Comparison of ENCODE assay signal across 8 cellular contexts in genomic region chrX:16436348-16437188, GRCh38.
DNase-seq lines count a peak whose midpoint lies in the region; ATAC-seq, FAIRE-seq and TF ChIP-seq lines count a peak whose summit lies in the region.

No MANE protein-coding gene starts in this region.

- H3K9me3 ChIP-seq in endothelial cell of umbilical vein (replicated peaks; ENCODE audit: control insufficient read depth, insufficient read depth, low read length) = no peaks in the 10 kb centered on the region
- no peaks in the 10 kb centered on the region for H3K9me3 ChIP-seq in mucosa of descending colon

- H3K4me1 ChIP-seq in endothelial cell of umbilical vein (ENCODE audit: control insufficient read depth, extremely low read depth, insufficient read depth, low read length) (no peaks in the 10 kb centered on the region), mucosa of descending colon (ENCODE audit: low read depth) (no peaks in the 10 kb centered on the region)

- H3K4me3 ChIP-seq in endothelial cell of umbilical vein (replicated peaks in 1 of 3; ENCODE audit: insufficient read depth in 1 of 3, low read depth in 1 of 3, low read length in 3 of 3) (no peak overlapping the region), mucosa of descending colon (no peak overlapping the region)

- no peaks in the 10 kb centered on the region for H3K27me3 ChIP-seq in endothelial cell of umbilical vein (ENCODE audit: control insufficient read depth in 2 of 2, insufficient read depth in 2 of 2, low read length in 2 of 2)

- DNase-seq in ELF-1 (ENCODE audit: low read depth, low spot score) (peak; percentile 93), NCI-H82 (lab: John Stamatoyannopoulos, UW) (peak; percentile 88), endothelial cell of umbilical vein (ENCODE audit: low read depth, low spot score) (peak; percentile 54), mucosa of descending colon (peak in 2 of 3 donors; percentile 61 to 86)
- peak; percentile 18 to 30 for DNase-seq in activated CD8-positive, alpha-beta memory T cell treated with anti-CD3 and anti-CD28 coated beads for 4 hours (ENCODE audit: low read depth in 2 of 2)
- DNase-seq in stimulated activated CD8-positive, alpha-beta memory T cell treated with anti-CD3 and anti-CD28 coated beads, Interleukin-7, amount 100 ng/mL, for 1 hour (ENCODE audit: low read depth in 2 of 2) = peak; percentile 16 to 22

- no TSS peak for BruUV-seq in endothelial cell of umbilical vein (replicated peaks; lab: Mats Ljungman, UMichigan)

- H3K36me3 ChIP-seq in endothelial cell of umbilical vein (ENCODE audit: control insufficient read depth in 2 of 2, extremely low read depth in 1 of 2, insufficient read depth in 2 of 2, low read length in 2 of 2) (no peaks in the 10 kb centered on the region), mucosa of descending colon (ENCODE audit: low read depth) (no peaks in the 10 kb centered on the region)

- no peak overlapping the region for H2AFZ ChIP-seq in endothelial cell of umbilical vein (ENCODE audit: low read depth, low read length)

- no peaks in the 10 kb centered on the region for H4K20me1 ChIP-seq in endothelial cell of umbilical vein (replicated peaks; ENCODE audit: control insufficient read depth, extremely low read depth, insufficient read depth, low read length)

- no peak overlapping the region for H3K4me2 ChIP-seq in endothelial cell of umbilical vein (ENCODE audit: insufficient read depth, low read length)

- intact Hi-C loops in endothelial cell of umbilical vein (cut with micrococcal nuclease) (loop anchor here (1.0 kb wide), 2 partner anchors 235 to 259 kb away; no protein-coding TSS in a partner anchor), mucosa of descending colon (cut with DNase I, micrococcal nuclease) (no loop called here)

- peak; percentile 53 to 56 for TF ChIP-seq CTCF in endothelial cell of umbilical vein (IDR thresholded peaks at IDR 0.05; ENCODE audit: extremely low read depth in 1 of 2, insufficient read depth in 1 of 2, low read depth in 1 of 2, low read length in 2 of 2)
- TF ChIP-seq CTCF in mucosa of descending colon (IDR thresholded peaks at IDR 0.05) = peak; percentile 13

- FAIRE-seq in endothelial cell of umbilical vein (lab: Jason Lieb, UNC) = peak; percentile 83

- no peak for TF ChIP-seq POLR2A in endothelial cell of umbilical vein (IDR thresholded peaks at IDR 0.05; ENCODE audit: low read depth, low read length)

- POLR2A ChIA-PET in endothelial cell of umbilical vein (lab: Charles Lee) = no interaction called here

- H3K27ac ChIP-seq in endothelial cell of umbilical vein (ENCODE audit: insufficient read depth, low read depth, low read length) = no peak overlapping the region

- dilution Hi-C loops in endothelial cell of umbilical vein (cut with MboI; ENCODE audit: extremely low pct_ligation_motif_present, low sequenced_read_pairs) = no loop called here

- ATAC-seq in HG03095 (IDR thresholded peaks at IDR 0.05; ENCODE audit: unreplicated experiment) = peak; percentile 78
- peak; percentile 92 for ATAC-seq in mucosa of descending colon
- ATAC-seq in HG03025 (IDR thresholded peaks at IDR 0.05; ENCODE audit: low FRiP score, unreplicated experiment) = no peak

- no peak overlapping the region for H3K9ac ChIP-seq in endothelial cell of umbilical vein (replicated peaks; ENCODE audit: extremely low read depth, insufficient read depth, low read length)

- H3K79me2 ChIP-seq in endothelial cell of umbilical vein (ENCODE audit: control insufficient read depth, insufficient read depth, low read length) = no peaks in the 10 kb centered on the region

- H3K9me1 ChIP-seq in endothelial cell of umbilical vein (replicated peaks; ENCODE audit: control insufficient read depth, extremely low read depth, insufficient read depth, low read length) = no peaks in the 10 kb centered on the region

- CTCF ChIA-PET in endothelial cell of umbilical vein (lab: Charles Lee) = interaction anchor here (0.6 to 2.1 kb wide), 18 partner anchors 8 to 873 kb away, joined by 3 to 38 read pairs (median 4); partner anchors contain the start of genes CTPS2 and GRPR

TF ChIP-seq in endothelial cell of umbilical vein, 7 proteins besides CTCF, POLR2A, EP300 and RAD21:
- TF ChIP-seq GATA2 (IDR thresholded peaks at IDR 0.05; ENCODE audit: insufficient read depth, insufficient read length, low read depth, low read length) (no peak), MYC (IDR thresholded peaks at IDR 0.05; ENCODE audit: low read depth, low read length) (no peak), FOS (IDR thresholded peaks at IDR 0.05; ENCODE audit: borderline replicate concordance, insufficient read depth, low read length) (no peak), JUN (IDR thresholded peaks at IDR 0.05; ENCODE audit: borderline replicate concordance, insufficient read depth, insufficient read length, low read depth) (no peak), POLR2AphosphoS5 (IDR thresholded peaks at IDR 0.05; ENCODE audit: insufficient read depth, low read depth, low read length) (no peak), MAX (IDR thresholded peaks at IDR 0.05; ENCODE audit: insufficient read depth, insufficient read length) (no peak), EZH2 (IDR thresholded peaks at IDR 0.05; ENCODE audit: borderline replicate concordance, low read depth, low read length, severe bottlenecking) (no peak)

Comparison
In these comparisons a context has a peak if more than half of its experiments do, and no peak if none do; other contexts are left out.
1. DNase-seq: peak in every context shown above with its lines; median percentile 93 in ELF-1; 88 in NCI-H82; 74 in mucosa of descending colon; 54 in endothelial cell of umbilical vein; 24 in activated CD8-positive, alpha-beta memory T cell treated with anti-CD3 and anti-CD28 coated beads for 4 hours; 19 in stimulated activated CD8-positive, alpha-beta memory T cell treated with anti-CD3 and anti-CD28 coated beads, Interleukin-7, amount 100 ng/mL, for 1 hour.